ENCODE assay signal across 8 cellular contexts in genomic region chr21:34614443-34614692, GRCh38. TPM values are rescaled to one million over a fixed set of nuclear protein-coding genes. Genes with fewer than 3 reads are reported as not detected.
DNase-seq lines count a peak whose midpoint lies in the region; ATAC-seq and TF ChIP-seq lines count a peak whose summit lies in the region.

No MANE protein-coding gene starts in this region.

- H2BK120ac ChIP-seq in neuronal stem cell (ENCODE audit: low read depth, low read length), result no peak overlapping the region

- 1 to 2% methylated on average over 33 of the region's 33 CpGs for WGBS in ectodermal cell, 2 experiments
- no CpG with 5 or more reads among the region's 33 CpGs for WGBS in neuronal stem cell (ENCODE audit: extremely low coverage in 2 of 2, insufficient read length in 2 of 2, insufficient replicate concordance in 1 of 2), 2 donors

- no peak overlapping the region for H3K4ac ChIP-seq in neuronal stem cell (ENCODE audit: low read length)

- H3K36me3 ChIP-seq in DOHH2 (ENCODE audit: control insufficient read depth, low read length) (no peaks in the 10 kb centered on the region), ectodermal cell (ENCODE audit: control insufficient read depth, insufficient read depth, low read length) (no peaks in the 10 kb centered on the region), neuronal stem cell (replicated peaks in 1 of 2; ENCODE audit: control insufficient read depth in 2 of 2, insufficient read depth in 2 of 2, low read length in 2 of 2) (no peaks in the 10 kb centered on the region)

- H2AFZ ChIP-seq in neuronal stem cell (ENCODE audit: low read length), result peak overlapping the region; percentile 91

- H2BK5ac ChIP-seq in neuronal stem cell (ENCODE audit: low read length), result no peak overlapping the region

- ATAC-seq in HG03159 (IDR thresholded peaks at IDR 0.05; ENCODE audit: unreplicated experiment) (no peak), HG02623 (IDR thresholded peaks at IDR 0.05; ENCODE audit: unreplicated experiment) (no peak)

- H3K14ac ChIP-seq in neuronal stem cell (ENCODE audit: low read length), result peak overlapping the region; percentile 78

- peak overlapping the region; percentile 80 for H3K23ac ChIP-seq in neuronal stem cell (ENCODE audit: low read depth, low read length, poor library complexity)

- H3K27me3 ChIP-seq in DOHH2 (ENCODE audit: control insufficient read depth, low read length) (peaks cover 34% of the 10 kb centered on the region), ectodermal cell (ENCODE audit: control insufficient read depth, insufficient read depth, low read length, poor library complexity, severe bottlenecking) (peaks cover 46% of the 10 kb centered on the region), neuronal stem cell (ENCODE audit: control insufficient read depth in 3 of 3, insufficient read depth in 3 of 3, low read depth in 1 of 3, low read length in 3 of 3) (peaks cover 0 to 59% (median 21%) of the 10 kb centered on the region in 3 experiments)

- H3K9me3 ChIP-seq in DOHH2 (ENCODE audit: control insufficient read depth, insufficient read depth, low read length) (no peaks in the 10 kb centered on the region), ectodermal cell (ENCODE audit: control insufficient read depth, low read length) (no peaks in the 10 kb centered on the region), neuronal stem cell (replicated peaks in 1 of 2; ENCODE audit: control insufficient read depth in 2 of 2, insufficient read depth in 1 of 2, low read depth in 1 of 2, low read length in 2 of 2) (no peaks in the 10 kb centered on the region)

- H3K4me2 ChIP-seq in DOHH2 (ENCODE audit: low read length), result peak overlapping the region; percentile 55
- peak overlapping the region; percentile 98 for H3K4me2 ChIP-seq in neuronal stem cell (ENCODE audit: insufficient read depth, low read length, poor library complexity, severe bottlenecking)

- no peak overlapping the region for H2BK12ac ChIP-seq in neuronal stem cell (ENCODE audit: low read length)

- no peaks in the 10 kb centered on the region for H3K79me2 ChIP-seq in DOHH2 (ENCODE audit: control insufficient read depth, low read length)

- H4K20me1 ChIP-seq in DOHH2 (ENCODE audit: control insufficient read depth, insufficient read depth, low read depth, low read length), result no peaks in the 10 kb centered on the region

- peak overlapping the region; percentile 71 for H3K18ac ChIP-seq in neuronal stem cell (ENCODE audit: low read length)

- H3K4me1 ChIP-seq in DOHH2 (ENCODE audit: control insufficient read depth, low read length) (peaks cover 5% of the 10 kb centered on the region; the same call in 1 of the 2 replicates), ectodermal cell (ENCODE audit: control insufficient read depth, insufficient read depth, low read length) (no peaks in the 10 kb centered on the region), neuronal stem cell (ENCODE audit: control insufficient read depth in 2 of 2, insufficient read depth in 1 of 2, low read depth in 1 of 2, low read length in 2 of 2) (peaks cover 0 to 2% of the 10 kb centered on the region in 2 donors)

- H3F3A ChIP-seq in DOHH2 (ENCODE audit: control insufficient read depth, insufficient read depth), result no peaks in the 10 kb centered on the region

- peaks cover 3% of the 10 kb centered on the region for H3K79me1 ChIP-seq in neuronal stem cell (ENCODE audit: low read depth, low read length)

- no peak for TF ChIP-seq CTCF in DOHH2 (IDR thresholded peaks at IDR 0.05; ENCODE audit: low read depth, low read length, poor library complexity, severe bottlenecking)
- TF ChIP-seq CTCF in LNCaP clone FGC (IDR thresholded peaks at IDR 0.05; ENCODE audit: control insufficient read depth, extremely low read depth, insufficient read depth), result no peak

- peak overlapping the region; percentile 55 for H3K4me3 ChIP-seq in DOHH2 (ENCODE audit: low read length)
- peak overlapping the region; percentile 64 for H3K4me3 ChIP-seq in LNCaP clone FGC (ENCODE audit: low read depth, low read length)
- peak overlapping the region; percentile 60 for H3K4me3 ChIP-seq in ectodermal cell (ENCODE audit: insufficient read depth, low read depth, low read length)
- peak overlapping the region; percentile 73 to 94 for H3K4me3 ChIP-seq in neuronal stem cell (ENCODE audit: low read length in 2 of 2)

- no peaks in the 10 kb centered on the region for H3K9me2 ChIP-seq in DOHH2 (replicated peaks; ENCODE audit: control insufficient read depth, low read length)

- no peak overlapping the region for H4K91ac ChIP-seq in neuronal stem cell (ENCODE audit: low read depth, low read length, poor library complexity)

- no peak overlapping the region for H2BK15ac ChIP-seq in neuronal stem cell (ENCODE audit: low read length)

- no peak overlapping the region for H2AK5ac ChIP-seq in neuronal stem cell (ENCODE audit: low read depth, low read length)

- H3K27ac ChIP-seq in DOHH2 (ENCODE audit: low read depth, low read length), result no peak overlapping the region
- no peak overlapping the region for H3K27ac ChIP-seq in ectodermal cell (ENCODE audit: insufficient read depth, low read depth, low read length, poor library complexity, severe bottlenecking)
- no peak overlapping the region for H3K27ac ChIP-seq in neuronal stem cell (replicated peaks; ENCODE audit: low read length)

- H4K8ac ChIP-seq in neuronal stem cell (ENCODE audit: low read depth, low read length), result no peak overlapping the region

- DNase-seq in LNCaP clone FGC (ENCODE audit: low read depth) (no peak), neuronal stem cell (ENCODE audit: low spot score) (no peak), mesenteric fat pad (ENCODE audit: low spot score) (no peak), OCI-M1 (lab: John Stamatoyannopoulos, UW) (no peak)

- H3K9ac ChIP-seq in neuronal stem cell (ENCODE audit: low read depth, low read length, poor library complexity), result peak overlapping the region; percentile 90

RNA-seq across cellular contexts. Expression of gene RCAN1, which starts 0.5 kb away (rescaled TPM):
- 13.6 TPM for polyA plus RNA-seq in ectodermal cell (2013, experiment 1 of 4)
- 11.6 TPM for polyA plus RNA-seq in ectodermal cell (2013, experiment 2 of 4)
- polyA plus RNA-seq in ectodermal cell (2013, experiment 3 of 4), result 9.6 TPM
- polyA plus RNA-seq in ectodermal cell (2013, experiment 4 of 4), result 9.7 TPM
- polyA plus RNA-seq in neuronal stem cell (2013, experiment 1 of 2), result 5.4 TPM
- 5.4 TPM for polyA plus RNA-seq in neuronal stem cell (2013, experiment 2 of 2)
- 57.5 TPM for total RNA-seq in mesenteric fat pad

RNA-seq across cellular contexts. Expression of gene CLIC6, which starts 54.4 kb away (rescaled TPM):
- 0.54 TPM for polyA plus RNA-seq in ectodermal cell (2013, experiment 1 of 4)
- polyA plus RNA-seq in ectodermal cell (2013, experiment 2 of 4), result 0.82 TPM
- polyA plus RNA-seq in ectodermal cell (2013, experiment 3 of 4), result 0.69 TPM
- 0.53 TPM for polyA plus RNA-seq in ectodermal cell (2013, experiment 4 of 4)
- 2.9 TPM for polyA plus RNA-seq in neuronal stem cell (2013, experiment 1 of 2)
- 2.9 TPM for polyA plus RNA-seq in neuronal stem cell (2013, experiment 2 of 2)
- 9.9 TPM for total RNA-seq in mesenteric fat pad
